ENCODE assay signal across 8 cellular contexts in the genomic region with DNA sequence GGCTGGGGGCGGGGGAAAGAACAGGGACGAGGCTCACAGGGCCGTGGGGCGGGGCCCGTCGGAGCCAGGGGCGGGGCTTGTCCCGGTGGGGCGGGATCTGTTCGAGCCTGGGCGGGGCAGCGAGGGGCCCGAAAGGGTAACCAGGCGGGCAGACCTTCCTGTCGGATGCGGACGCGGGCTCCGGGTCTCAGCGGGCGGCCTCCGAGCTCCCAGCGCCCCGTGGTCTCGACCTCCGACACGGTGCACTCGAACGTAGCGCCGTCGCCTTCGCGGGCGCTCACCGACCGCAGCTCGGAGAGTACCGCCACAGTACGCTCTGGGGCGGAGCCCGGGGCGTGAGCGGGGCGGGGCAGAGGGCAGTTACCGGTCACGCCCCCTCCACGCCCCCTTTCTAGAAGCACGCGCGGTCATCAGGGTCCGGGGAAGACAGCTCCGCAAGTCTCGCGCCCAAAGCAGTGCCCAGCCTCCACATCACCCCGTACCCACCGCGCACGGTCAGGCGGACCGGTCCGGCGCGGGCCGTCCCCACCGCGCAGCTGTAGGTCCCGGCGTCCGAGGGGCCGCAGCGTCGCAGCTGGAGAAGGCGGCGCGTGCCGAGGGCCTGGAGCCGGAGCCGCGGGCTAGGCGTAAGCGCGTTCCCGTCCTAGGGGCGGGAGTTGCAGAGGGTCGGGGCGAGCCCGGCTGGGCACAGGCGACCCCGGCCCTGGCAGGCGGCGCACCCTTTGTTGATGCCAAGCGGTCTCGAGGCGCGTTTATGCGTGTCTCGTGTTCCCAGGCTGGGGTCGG. TPM values are rescaled to one million over a fixed set of nuclear protein-coding genes. Genes with fewer than 3 reads are reported as not detected.
DNase-seq lines count a peak whose midpoint lies in the region; ATAC-seq and TF ChIP-seq lines count a peak whose summit lies in the region.

No MANE protein-coding gene starts in this region.

- H3K36me3 Mint-ChIP-seq in glutamatergic neuron (ENCODE audit: unreplicated experiment) = peaks cover 7% of the 10 kb centered on the region

- H3K4me3 ChIP-seq in SJSA1 (peak overlapping the region; percentile 52), osteoblast (ENCODE audit: insufficient read depth, low read length) (peak overlapping the region; percentile 76)

- peak; percentile 65 for DNase-seq in DMS 273 treated with DMSO at 0.1 percent for 48 hours (lab: John Stamatoyannopoulos, UW)
- peak; percentile 97 for DNase-seq in HuH-7 (ENCODE audit: low spot score)
- peak; percentile 90 to 97 for DNase-seq in SJSA1 (ENCODE audit: low read depth in 1 of 2, low spot score in 2 of 2)
- DNase-seq in activated naive CD4-positive, alpha-beta T cell treated with anti-CD3 and anti-CD28 coated beads, Interleukin-2, amount 50 U/mL, for 16 hours = peak; percentile 82
- DNase-seq in glutamatergic neuron = peak; percentile 95
- peak; percentile 99 for DNase-seq in osteoblast (ENCODE audit: insufficient read length, low spot score, missing footprints)
- DNase-seq in superior temporal gyrus (ENCODE audit: extremely low spot score) = peak; percentile 81

- H3K4me1 Mint-ChIP-seq in glutamatergic neuron (ENCODE audit: low read depth, unreplicated experiment) = peaks cover 3% of the 10 kb centered on the region

- H3K27me3 Mint-ChIP-seq in glutamatergic neuron (ENCODE audit: unreplicated experiment) = peaks cover 19% of the 10 kb centered on the region

- no peaks in the 10 kb centered on the region for H3K79me2 ChIP-seq in osteoblast (ENCODE audit: insufficient read depth, low read length)

- peak; percentile 95 for ATAC-seq in GM21529 (IDR thresholded peaks at IDR 0.05; ENCODE audit: unreplicated experiment)

- H3K27ac Mint-ChIP-seq in glutamatergic neuron (ENCODE audit: unreplicated experiment) = no peak overlapping the region

- H3K9me3 Mint-ChIP-seq in glutamatergic neuron (ENCODE audit: unreplicated experiment) = peaks cover 12% of the 10 kb centered on the region

- H2AFZ ChIP-seq in osteoblast (ENCODE audit: low read length) = peak overlapping the region; percentile 85

- no peaks in the 10 kb centered on the region for H3K9me3 ChIP-seq in SJSA1 (replicated peaks)
- no peaks in the 10 kb centered on the region for H3K9me3 ChIP-seq in osteoblast (ENCODE audit: low read depth, low read length)

- no peak overlapping the region for H3K27ac ChIP-seq in SJSA1
- no peak overlapping the region for H3K27ac ChIP-seq in osteoblast (ENCODE audit: low read depth, low read length)

- H3K36me3 ChIP-seq in SJSA1 = no peaks in the 10 kb centered on the region
- no peaks in the 10 kb centered on the region for H3K36me3 ChIP-seq in osteoblast (ENCODE audit: insufficient read depth, low read length)

- no peak for TF ChIP-seq CTCF in glutamatergic neuron (IDR thresholded peaks at IDR 0.05; ENCODE audit: partially characterized antibody, unreplicated experiment)
- TF ChIP-seq CTCF in osteoblast (IDR thresholded peaks at IDR 0.05; ENCODE audit: extremely low read depth, low read depth, low read length) = no peak

- H3K4me2 ChIP-seq in osteoblast (ENCODE audit: insufficient read depth, low read length) = peak overlapping the region; percentile 88

- peaks cover 2% of the 10 kb centered on the region for H4K20me1 ChIP-seq in osteoblast (ENCODE audit: insufficient read depth, low read length)

- peak overlapping the region; percentile 82 for H3K4me3 Mint-ChIP-seq in glutamatergic neuron (ENCODE audit: unreplicated experiment)

- H3K4me1 ChIP-seq in SJSA1 (replicated peaks) (peaks cover 17% of the 10 kb centered on the region), osteoblast (ENCODE audit: insufficient read depth, low read length) (peaks cover 13% of the 10 kb centered on the region)

- H3K27me3 ChIP-seq in SJSA1 (replicated peaks) (no peaks in the 10 kb centered on the region), osteoblast (ENCODE audit: insufficient read depth, low read length) (peaks cover 2% of the 10 kb centered on the region)

RNA-seq across cellular contexts. Expression of gene TMEM198, which starts 8.7 kb away (rescaled TPM):
- 0.03 and 0.37 TPM in 2 replicates for total RNA-seq in SJSA1 (2014; rRNA removed; shearing (Covaris generic))
- total RNA-seq in glutamatergic neuron (ENCODE audit: unreplicated experiment) (40.9 TPM), osteoblast (1.1 and 1.5 TPM in 2 replicates)

RNA-seq across cellular contexts. Expression of gene CHPF, which starts 9.0 kb away (rescaled TPM):
- 113 and 125 TPM in 2 replicates for total RNA-seq in SJSA1 (2014; rRNA removed; shearing (Covaris generic))
- total RNA-seq in glutamatergic neuron (ENCODE audit: unreplicated experiment) (31.1 TPM), osteoblast (192 and 221 TPM in 2 replicates)

RNA-seq across cellular contexts. Expression of gene OBSL1, which starts 18.8 kb away (rescaled TPM):
- total RNA-seq in SJSA1 (2014; rRNA removed; shearing (Covaris generic)) = 53.1 and 55.3 TPM in 2 replicates
- total RNA-seq in glutamatergic neuron (ENCODE audit: unreplicated experiment) = 47.9 TPM
- total RNA-seq in osteoblast = 60.4 and 65.9 TPM in 2 replicates

RNA-seq across cellular contexts. Expression of gene INHA, which starts 19.5 kb away (rescaled TPM):
- total RNA-seq in SJSA1 (2014; rRNA removed; shearing (Covaris generic)) = 0.11 TPM in 1 of 2 replicates, not detected in the other
- not detected for total RNA-seq in glutamatergic neuron (ENCODE audit: unreplicated experiment)
- under 0.01 and 0.29 TPM in 2 replicates for total RNA-seq in osteoblast

RNA-seq across cellular contexts. Expression of gene ASIC4, which starts 38.3 kb away (rescaled TPM):
- not detected in 2 replicates for total RNA-seq in SJSA1 (2014; rRNA removed; shearing (Covaris generic))
- total RNA-seq in glutamatergic neuron (ENCODE audit: unreplicated experiment) (5.4 TPM), osteoblast (under 0.01 TPM in 1 of 2 replicates, not detected in the other)

Comparison
In these comparisons a context has a peak if more than half of its experiments do, and no peak if none do; other contexts are left out.
1. RNA of gene TMEM198, which starts 8.7 kb away (total RNA-seq): 40.9 TPM in glutamatergic neuron (single experiment); 1.1 to 1.5 TPM in osteoblast and 0.03 to 0.37 TPM in SJSA1; every median in the first group is over 10 times any median in the second.
2. Peak in every context shown above with its lines, with median percentiles within 50 percentile points of each other: DNase-seq.